In genomic region chr2:191740016-191740419, GRCh38 we compare ENCODE assay signal across 8 cellular contexts.
DNase-seq lines count a peak whose midpoint lies in the region; ATAC-seq, FAIRE-seq and TF ChIP-seq lines count a peak whose summit lies in the region.

No MANE protein-coding gene starts in this region.

- FAIRE-seq in astrocyte (lab: Jason Lieb, UNC), result peak; percentile 9
- no peak for FAIRE-seq in GM12892 (lab: Jason Lieb, UNC)

- ATAC-seq in GM21528 (IDR thresholded peaks at IDR 0.05; ENCODE audit: low FRiP score, unreplicated experiment), result peak; percentile 97
- no peak for ATAC-seq in upper lobe of left lung (ENCODE audit: low FRiP score in 2 of 2)

- peak overlapping the region; percentile 18 for H2AFZ ChIP-seq in Loucy (ENCODE audit: low read length)
- no peak overlapping the region for H2AFZ ChIP-seq in astrocyte (ENCODE audit: low read depth, low read length)

- H3K9me3 ChIP-seq in Loucy (ENCODE audit: insufficient read depth, low read depth, low read length) (no peaks in the 10 kb centered on the region), astrocyte (ENCODE audit: insufficient read depth, low read depth, low read length) (no peaks in the 10 kb centered on the region), upper lobe of left lung (no peaks in the 10 kb centered on the region)

- no peaks in the 10 kb centered on the region for H3K36me3 Mint-ChIP-seq in astrocyte (ENCODE audit: low read depth, unreplicated experiment)
- H3K36me3 Mint-ChIP-seq in mesothelial cell of epicardium, result peaks cover 2% of the 10 kb centered on the region

- TF ChIP-seq CTCF in GM12864 (IDR thresholded peaks at IDR 0.05; ENCODE audit: low read depth, low read length, missing control alignments), result no peak
- TF ChIP-seq CTCF in Loucy (conservative IDR thresholded peaks at IDR 0.05; ENCODE audit: low read length), result no peak
- TF ChIP-seq CTCF in astrocyte (IDR thresholded peaks at IDR 0.05; ENCODE audit: insufficient read depth, low read depth, low read length), result no peak
- no peak for TF ChIP-seq CTCF in upper lobe of left lung (IDR thresholded peaks at IDR 0.05)
- no peak for TF ChIP-seq CTCF in mesothelial cell of epicardium (IDR thresholded peaks at IDR 0.05; ENCODE audit: unreplicated experiment)

- H3K36me3 ChIP-seq in Loucy (ENCODE audit: insufficient read depth, low read length) (no peaks in the 10 kb centered on the region), astrocyte (ENCODE audit: insufficient read depth, low read length) (no peaks in the 10 kb centered on the region), upper lobe of left lung (no peaks in the 10 kb centered on the region)

- peaks cover 4% of the 10 kb centered on the region for H3K4me1 Mint-ChIP-seq in astrocyte (ENCODE audit: low read depth, unreplicated experiment)
- H3K4me1 Mint-ChIP-seq in mesothelial cell of epicardium, result peaks cover 4% of the 10 kb centered on the region

- H3K9me2 ChIP-seq in Loucy (replicated peaks; ENCODE audit: low read depth, low read length), result no peaks in the 10 kb centered on the region

- no peak overlapping the region for H3K27ac Mint-ChIP-seq in astrocyte (ENCODE audit: unreplicated experiment)
- H3K27ac Mint-ChIP-seq in mesothelial cell of epicardium, result no peak overlapping the region

- no peak for TF ChIP-seq POLR2A in GM12892 (IDR thresholded peaks at IDR 0.05; ENCODE audit: low read depth, low read length)
- TF ChIP-seq POLR2A in upper lobe of left lung (IDR thresholded peaks at IDR 0.05), result no peak

- no peak for TF ChIP-seq EP300 in upper lobe of left lung (IDR thresholded peaks at IDR 0.05)

- H3K27ac ChIP-seq in astrocyte (ENCODE audit: low read depth, low read length) (no peak overlapping the region), upper lobe of left lung (peak overlapping the region in 1 of 4 donors; percentile 49)

- H3K27me3 ChIP-seq in Loucy (ENCODE audit: insufficient read depth, low read length, poor library complexity, severe bottlenecking), result peaks cover 50% of the 10 kb centered on the region
- no peaks in the 10 kb centered on the region for H3K27me3 ChIP-seq in astrocyte (ENCODE audit: insufficient read depth, low read length)
- no peaks in the 10 kb centered on the region for H3K27me3 ChIP-seq in upper lobe of left lung

- H3K79me2 ChIP-seq in Loucy (ENCODE audit: insufficient read depth, low read length), result no peaks in the 10 kb centered on the region
- no peaks in the 10 kb centered on the region for H3K79me2 ChIP-seq in astrocyte (ENCODE audit: insufficient read depth, low read length)

- H3F3A ChIP-seq in Loucy (ENCODE audit: low read depth), result peaks cover 3% of the 10 kb centered on the region; the same call in 1 of the 2 replicates

- H3K4me3 Mint-ChIP-seq in astrocyte (ENCODE audit: unreplicated experiment) (no peak overlapping the region), mesothelial cell of epicardium (no peak overlapping the region)

- H3K9me3 Mint-ChIP-seq in astrocyte (ENCODE audit: unreplicated experiment) (peaks cover 3% of the 10 kb centered on the region), mesothelial cell of epicardium (peaks cover 8% of the 10 kb centered on the region)

- H3K27me3 Mint-ChIP-seq in astrocyte (ENCODE audit: low read depth, unreplicated experiment) (no peaks in the 10 kb centered on the region), mesothelial cell of epicardium (ENCODE audit: low read depth) (no peaks in the 10 kb centered on the region)

- H4K20me1 ChIP-seq in Loucy (ENCODE audit: insufficient read depth, low read length, poor library complexity, severe bottlenecking), result no peaks in the 10 kb centered on the region
- H4K20me1 ChIP-seq in astrocyte (ENCODE audit: insufficient read depth, low read length), result no peaks in the 10 kb centered on the region

- H3K4me1 ChIP-seq in Loucy (ENCODE audit: insufficient read depth, low read length, poor library complexity, severe bottlenecking) (peaks cover 13% of the 10 kb centered on the region), astrocyte (ENCODE audit: insufficient read depth, low read length) (no peaks in the 10 kb centered on the region), upper lobe of left lung (no peaks in the 10 kb centered on the region)

- H3K4me2 ChIP-seq in Loucy (ENCODE audit: low read depth, low read length, poor library complexity, severe bottlenecking), result peak overlapping the region; percentile 54
- H3K4me2 ChIP-seq in astrocyte (ENCODE audit: low read length), result no peak overlapping the region

- no peak overlapping the region for H3K4me3 ChIP-seq in GM12864 (ENCODE audit: low read depth, low read length)
- peak overlapping the region; percentile 18 for H3K4me3 ChIP-seq in Loucy (ENCODE audit: low read length, poor library complexity, severe bottlenecking)
- H3K4me3 ChIP-seq in astrocyte (ENCODE audit: insufficient read depth, low read depth, low read length), result no peak overlapping the region
- no peak overlapping the region for H3K4me3 ChIP-seq in upper lobe of left lung

- DNase-seq in GM12864 (ENCODE audit: low read depth) (peak; percentile 37), astrocyte (ENCODE audit: low read depth) (peak; percentile 40), GM12892 (ENCODE audit: insufficient read length) (no peak), DMS153 treated with DMSO at 0.1 percent for 48 hours (lab: John Stamatoyannopoulos, UW; ENCODE audit: unreplicated experiment) (no peak), upper lobe of left lung (no peak), mesothelial cell of epicardium (ENCODE audit: low spot score in 2 of 2, unreplicated experiment in 2 of 2) (no peak)

- H3K9ac ChIP-seq in Loucy (ENCODE audit: low read depth, low read length, poor library complexity, severe bottlenecking) (no peak overlapping the region), astrocyte (ENCODE audit: low read length) (no peak overlapping the region)

Comparison
In these comparisons a context has a peak if more than half of its experiments do, and no peak if none do; other contexts are left out.
1. DNase-seq: peak in GM12864 (single experiment) and astrocyte (single experiment); none in GM12892 (single experiment), DMS153 treated with DMSO at 0.1 percent for 48 hours (single experiment), upper lobe of left lung (0 of 2) and mesothelial cell of epicardium (0 of 2).